Comparison of ENCODE assay signal across 30 cellular contexts in genomic region chr1:234777850-234778214, GRCh38.
DNase-seq lines count a peak whose midpoint lies in the region; ATAC-seq and TF ChIP-seq lines count a peak whose summit lies in the region.
"Had no signal": no experiment of that assay in that cellular context is flagged by ENCODE, and none has a peak within 500 bp of the region (broad histone marks: within the 10 kb centered on the region; RNA-seq: fewer than 3 reads in every experiment).

No MANE protein-coding gene starts in this region.

- H3K4me3 ChIP-seq in NB4 (ENCODE audit: low read depth, low read length) (peak overlapping the region; percentile 0), fibroblast of villous mesenchyme (ENCODE audit: low read depth, low read length) (no peak overlapping the region), gastroesophageal sphincter (no peak overlapping the region)
- H3K4me3 ChIP-seq: body of pancreas, left ventricle myocardium inferior, uterus had no signal

- H3K36me3 Mint-ChIP-seq in activated CD8-positive, alpha-beta memory T cell treated with anti-CD3 and anti-CD28 coated beads, Interleukin-2, amount 10 ng/mL, durations not matched to agents 7 days and 5 days, result peaks cover 2% of the 10 kb centered on the region
- H3K36me3 Mint-ChIP-seq in activated naive CD4-positive, alpha-beta T cell treated with anti-CD3 and anti-CD28 coated beads for 36 hours (ENCODE audit: low read depth), result peaks cover 3% of the 10 kb centered on the region

- no peak for TF ChIP-seq EP300 in gastroesophageal sphincter (IDR thresholded peaks at IDR 0.05)

- H3K27me3 Mint-ChIP-seq in activated CD8-positive, alpha-beta memory T cell treated with anti-CD3 and anti-CD28 coated beads, Interleukin-2, amount 10 ng/mL, durations not matched to agents 7 days and 5 days, result no peaks in the 10 kb centered on the region
- no peaks in the 10 kb centered on the region for H3K27me3 Mint-ChIP-seq in activated naive CD4-positive, alpha-beta T cell treated with anti-CD3 and anti-CD28 coated beads for 36 hours (ENCODE audit: low read depth)
- H3K27me3 Mint-ChIP-seq: activated CD4-positive, alpha-beta memory T cell treated with anti-CD3 and anti-CD28 coated beads for 36 hours; activated naive CD4-positive, alpha-beta T cell treated with anti-CD3 and anti-CD28 coated beads, Interleukin-2, amount 10 ng/mL, durations not matched to agents 7 days and 5 days; central memory CD8-positive, alpha-beta T cell; dendritic cell treated with granulocyte-macrophage colony-stimulating factor and Interleukin-4, amounts not matched to agents 40 ng/mL and 50 ng/mL, for 4 days; progenitor cell of endocrine pancreas; stimulated activated naive CD8-positive, alpha-beta T cell treated with anti-CD3 and anti-CD28 coated beads, Interleukin-15, amount 100 ng/mL, for 72 hours had no signal

- CTCF ChIA-PET in activated CD8-positive, alpha-beta memory T cell treated with anti-CD3 and anti-CD28 coated beads, Interleukin-2, amount 10 ng/mL, durations not matched to agents 7 days and 5 days (lab: Charles Lee), result no interaction called here
- CTCF ChIA-PET in activated naive CD4-positive, alpha-beta T cell treated with anti-CD3 and anti-CD28 coated beads for 36 hours (lab: Charles Lee), result no interaction called here

- no peak overlapping the region for H3K27ac Mint-ChIP-seq in activated CD8-positive, alpha-beta memory T cell treated with anti-CD3 and anti-CD28 coated beads, Interleukin-2, amount 10 ng/mL, durations not matched to agents 7 days and 5 days
- H3K27ac Mint-ChIP-seq in activated naive CD4-positive, alpha-beta T cell treated with anti-CD3 and anti-CD28 coated beads for 36 hours, result no peak overlapping the region
- H3K27ac Mint-ChIP-seq: activated CD4-positive, alpha-beta memory T cell treated with anti-CD3 and anti-CD28 coated beads for 36 hours; activated naive CD4-positive, alpha-beta T cell treated with anti-CD3 and anti-CD28 coated beads, Interleukin-2, amount 10 ng/mL, durations not matched to agents 7 days and 5 days; activated T-helper 1 cell treated with anti-CD3 and anti-CD28 coated beads, Interleukin-12 subunit alpha, Interleukin-12 subunit beta, Interleukin-2, Interleukin-4 antibody, amounts not matched to agents 30 ng/mL and 10 ng/mL and 1 ng/mL, durations not matched to agents 14 hours and 24 hours and 36 hours; dendritic cell treated with granulocyte-macrophage colony-stimulating factor and Interleukin-4, amounts not matched to agents 40 ng/mL and 50 ng/mL, for 4 days; HFFc6; mesothelial cell of epicardium; progenitor cell of endocrine pancreas; stimulated activated naive CD8-positive, alpha-beta T cell treated with anti-CD3 and anti-CD28 coated beads, Interleukin-15, amount 100 ng/mL, for 72 hours; T-helper 1 cell treated with Interleukin-12 subunit alpha and Interleukin-12 subunit beta and Interleukin-4 antibody, amounts not matched to agents 30 μg/mL and 1 μg/mL, for 36 hours had no signal

- WGBS in gastroesophageal sphincter (ENCODE audit: low coverage in 1 of 2), 2 donors, result 86 to 92% methylated on average over 1 of the region's 1 CpG

- DNase-seq in activated CD8-positive, alpha-beta memory T cell treated with anti-CD3 and anti-CD28 coated beads, Interleukin-2, amount 10 ng/mL, durations not matched to agents 7 days and 5 days, result peak; percentile 42
- no peak for DNase-seq in activated CD8-positive, alpha-beta memory T cell treated with anti-CD3 and anti-CD28 coated beads, Interleukin-2, amount 50 U/mL, for 4 hours
- no peak for DNase-seq in NB4 (ENCODE audit: low read depth)
- DNase-seq in fibroblast of villous mesenchyme (ENCODE audit: low read depth), result peak; percentile 9
- no peak for DNase-seq in activated naive CD4-positive, alpha-beta T cell treated with anti-CD3 and anti-CD28 coated beads for 36 hours
- DNase-seq: activated CD8-positive, alpha-beta memory T cell treated with anti-CD3 and anti-CD28 coated beads, Interleukin-2, amount 50 U/mL, for 48 hours; activated naive CD4-positive, alpha-beta T cell treated with anti-CD3 and anti-CD28 coated beads, Interleukin-2, amount 10 ng/mL, durations not matched to agents 7 days and 5 days; BE2C; foreskin keratinocyte; HFFc6; left ventricle myocardium inferior; NCI-H1417 treated with DMSO at 0.1 percent for 48 hours; NCI-H2081; stimulated activated CD4-positive, alpha-beta T cell treated with anti-CD3 and anti-CD28 coated beads, Interleukin-12 subunit alpha, Interleukin-12 subunit beta, amount 100 ng/mL, for 4 hours; stimulated activated CD4-positive, alpha-beta T cell treated with anti-CD3 and anti-CD28 coated beads, Interleukin-2, amount 100 ng/mL, for 48 hours; uterus had no signal

- H3K4me1 ChIP-seq in gastroesophageal sphincter, result peaks cover 0 to under 1% (median 0%) of the 10 kb centered on the region in 3 donors
- H3K4me1 ChIP-seq: BE2C, uterus had no signal

- H3K27me3 ChIP-seq in gastroesophageal sphincter, result peaks cover 62% of the 10 kb centered on the region
- H3K27me3 ChIP-seq: BE2C, body of pancreas had no signal

- TF ChIP-seq POLR2A in NB4 (IDR thresholded peaks at IDR 0.05; ENCODE audit: extremely low read depth, insufficient read length) (no peak), gastroesophageal sphincter (IDR thresholded peaks at IDR 0.05) (no peak)

- TF ChIP-seq CTCF in NB4 (IDR thresholded peaks at IDR 0.05; ENCODE audit: low read depth, low read length) (no peak), fibroblast of villous mesenchyme (IDR thresholded peaks at IDR 0.05; ENCODE audit: insufficient read depth, low read depth, low read length) (no peak), gastroesophageal sphincter (IDR thresholded peaks at IDR 0.05) (no peak)

- no peaks in the 10 kb centered on the region for H3K9me3 Mint-ChIP-seq in activated CD8-positive, alpha-beta memory T cell treated with anti-CD3 and anti-CD28 coated beads, Interleukin-2, amount 10 ng/mL, durations not matched to agents 7 days and 5 days (ENCODE audit: low read depth)
- peaks cover 6% of the 10 kb centered on the region for H3K9me3 Mint-ChIP-seq in activated naive CD4-positive, alpha-beta T cell treated with anti-CD3 and anti-CD28 coated beads for 36 hours
- H3K9me3 Mint-ChIP-seq: central memory CD8-positive, alpha-beta T cell; dendritic cell treated with granulocyte-macrophage colony-stimulating factor and Interleukin-4, amounts not matched to agents 40 ng/mL and 50 ng/mL, for 4 days; HFFc6 had no signal

- no peak for ATAC-seq in activated CD8-positive, alpha-beta memory T cell treated with anti-CD3 and anti-CD28 coated beads, Interleukin-2, amount 10 ng/mL, durations not matched to agents 7 days and 5 days
- ATAC-seq in GM18520 (IDR thresholded peaks at IDR 0.05; ENCODE audit: unreplicated experiment), result no peak
- no peak for ATAC-seq in gastroesophageal sphincter
- ATAC-seq: activated CD4-positive, CD25-positive, alpha-beta regulatory T cell treated with anti-CD3 and anti-CD28 coated beads, Interleukin-2, amount 50 U/mL, for 24 hours; body of pancreas; foreskin keratinocyte; SK-N-SH treated with all-trans-retinoic acid at 6 μM for 48 hours had no signal

- H3K4me3 Mint-ChIP-seq in activated CD8-positive, alpha-beta memory T cell treated with anti-CD3 and anti-CD28 coated beads, Interleukin-2, amount 10 ng/mL, durations not matched to agents 7 days and 5 days, result no peak overlapping the region
- no peak overlapping the region for H3K4me3 Mint-ChIP-seq in activated naive CD4-positive, alpha-beta T cell treated with anti-CD3 and anti-CD28 coated beads for 36 hours
- H3K4me3 Mint-ChIP-seq: activated CD4-positive, alpha-beta memory T cell treated with anti-CD3 and anti-CD28 coated beads for 36 hours; activated naive CD4-positive, alpha-beta T cell treated with anti-CD3 and anti-CD28 coated beads, Interleukin-2, amount 10 ng/mL, durations not matched to agents 7 days and 5 days; activated T-helper 1 cell treated with anti-CD3 and anti-CD28 coated beads, Interleukin-12 subunit alpha, Interleukin-12 subunit beta, Interleukin-2, Interleukin-4 antibody, amounts not matched to agents 30 ng/mL and 10 ng/mL and 1 ng/mL, durations not matched to agents 14 hours and 24 hours and 36 hours; central memory CD8-positive, alpha-beta T cell; dendritic cell treated with granulocyte-macrophage colony-stimulating factor and Interleukin-4, amounts not matched to agents 40 ng/mL and 50 ng/mL, for 4 days; HFFc6; mesothelial cell of epicardium; stimulated activated naive CD8-positive, alpha-beta T cell treated with anti-CD3 and anti-CD28 coated beads, Interleukin-15, amount 100 ng/mL, for 72 hours; T-helper 1 cell treated with Interleukin-12 subunit alpha and Interleukin-12 subunit beta and Interleukin-4 antibody, amounts not matched to agents 30 μg/mL and 1 μg/mL, for 36 hours had no signal

- H3K9me3 ChIP-seq in gastroesophageal sphincter, result no peaks in the 10 kb centered on the region
- H3K9me3 ChIP-seq: BE2C, body of pancreas, heart left ventricle, left ventricle myocardium inferior, uterus had no signal

- H3K4me1 Mint-ChIP-seq in activated CD8-positive, alpha-beta memory T cell treated with anti-CD3 and anti-CD28 coated beads, Interleukin-2, amount 10 ng/mL, durations not matched to agents 7 days and 5 days, result peaks cover 2% of the 10 kb centered on the region
- H3K4me1 Mint-ChIP-seq in activated naive CD4-positive, alpha-beta T cell treated with anti-CD3 and anti-CD28 coated beads for 36 hours (ENCODE audit: low read depth), result peaks cover 6% of the 10 kb centered on the region
- H3K4me1 Mint-ChIP-seq: mesothelial cell of epicardium had no signal

- H3K27ac ChIP-seq in gastroesophageal sphincter, result no peak overlapping the region
- H3K27ac ChIP-seq: foreskin keratinocyte, left ventricle myocardium inferior, uterus had no signal

- H3K36me3 ChIP-seq in gastroesophageal sphincter, result no peaks in the 10 kb centered on the region
- H3K36me3 ChIP-seq: BE2C, heart left ventricle, left ventricle myocardium inferior, uterus had no signal

- intact Hi-C loops in activated naive CD4-positive, alpha-beta T cell treated with anti-CD3 and anti-CD28 coated beads for 36 hours (cut with micrococcal nuclease), result no loop called here

Comparison
In these comparisons a context has a peak if more than half of its experiments do, and no peak if none do; other contexts are left out.
1. DNase-seq: peak in activated CD8-positive, alpha-beta memory T cell treated with anti-CD3 and anti-CD28 coated beads, Interleukin-2, amount 10 ng/mL, durations not matched to agents 7 days and 5 days (single experiment) and fibroblast of villous mesenchyme (single experiment); none in activated CD8-positive, alpha-beta memory T cell treated with anti-CD3 and anti-CD28 coated beads, Interleukin-2, amount 50 U/mL, for 4 hours (single experiment), NB4 (single experiment) and activated naive CD4-positive, alpha-beta T cell treated with anti-CD3 and anti-CD28 coated beads for 36 hours (single experiment).